In the genomic region with DNA sequence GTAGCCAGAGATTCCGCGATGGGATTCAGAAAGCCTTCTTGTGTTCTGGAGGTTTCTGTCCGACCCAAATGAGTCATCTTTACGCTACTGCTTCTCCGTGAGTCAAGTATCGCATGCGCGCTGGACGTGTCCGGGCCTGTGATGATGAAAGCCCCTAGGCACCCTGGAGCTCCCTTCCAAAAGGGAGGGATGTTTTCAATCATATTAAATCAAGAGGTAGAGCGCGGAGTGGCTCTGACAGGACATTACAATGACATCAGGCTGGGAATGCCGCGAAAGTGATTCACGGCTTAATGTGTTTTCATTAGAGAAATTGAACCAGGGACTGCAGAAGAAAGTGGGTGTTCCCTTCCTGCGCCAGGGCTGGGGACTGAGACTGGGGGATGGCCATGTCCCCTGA, we compare ENCODE assay signal across 24 cellular contexts. TPM values are rescaled to one million over a fixed set of nuclear protein-coding genes. Genes with fewer than 3 reads are reported as not detected.
A peak's percentile ranks its signal among the peaks of the same experiment; 100 is the strongest.
DNase-seq lines count a peak whose midpoint lies in the region; ATAC-seq, FAIRE-seq and TF ChIP-seq lines count a peak whose summit lies in the region.
"Had no signal": no experiment of that assay in that cellular context is flagged by ENCODE, and none has a peak within 500 bp of the region (broad histone marks: within the 10 kb centered on the region; RNA-seq: fewer than 3 reads in every experiment).

No MANE protein-coding gene starts in this region.

- POLR2A ChIA-PET in activated CD8-positive, alpha-beta T cell treated with anti-CD3 and anti-CD28 coated beads for 36 hours (lab: Charles Lee), result no interaction called here

- intact Hi-C loops in activated CD8-positive, alpha-beta T cell treated with anti-CD3 and anti-CD28 coated beads for 36 hours (cut with micrococcal nuclease), result no loop called here

- no peak overlapping the region for H3K27ac Mint-ChIP-seq in activated CD8-positive, alpha-beta T cell treated with anti-CD3 and anti-CD28 coated beads for 36 hours
- H3K27ac Mint-ChIP-seq: activated CD4-positive, alpha-beta T cell treated with anti-CD3 and anti-CD28 coated beads, Interleukin-2, amount 10 ng/mL, durations not matched to agents 24 days and 14 days; nephron; progenitor cell of endocrine pancreas had no signal

- H3K27me3 Mint-ChIP-seq in activated CD8-positive, alpha-beta T cell treated with anti-CD3 and anti-CD28 coated beads for 36 hours, result no peaks in the 10 kb centered on the region
- H3K27me3 Mint-ChIP-seq: activated CD4-positive, alpha-beta T cell treated with anti-CD3 and anti-CD28 coated beads, Interleukin-2, amount 10 ng/mL, durations not matched to agents 24 days and 14 days had no signal

- H3K36me3 ChIP-seq in brain microvascular endothelial cell (replicated peaks), result no peaks in the 10 kb centered on the region
- H3K36me3 ChIP-seq: adrenal gland, tibial nerve had no signal

- in situ Hi-C loops in brain microvascular endothelial cell (cut with HindIII; ENCODE audit: low pct_ligation_motif_present, low sequenced_read_pairs), result no loop called here

- H3K27me3 ChIP-seq in brain microvascular endothelial cell (replicated peaks), result no peaks in the 10 kb centered on the region
- H3K27me3 ChIP-seq: adrenal gland, tibial nerve had no signal

- no peaks in the 10 kb centered on the region for H3K36me3 Mint-ChIP-seq in activated CD8-positive, alpha-beta T cell treated with anti-CD3 and anti-CD28 coated beads for 36 hours (ENCODE audit: low read depth)

- FAIRE-seq in HTR-8/SVneo (lab: Jason Lieb, UNC), result peak; percentile 87
- FAIRE-seq: H1, kidney, RCC 7860 had no signal

- DNase-seq in Daoy (ENCODE audit: low read depth) (peak; percentile 49), HTR-8/SVneo (ENCODE audit: insufficient read length, low spot score) (peak; percentile 69), brain microvascular endothelial cell (peak; percentile 87), kidney glomerular epithelial cell (lab: John Stamatoyannopoulos, UW) (peak; percentile 50), GOT3 (lab: John Stamatoyannopoulos, UW) (no peak), T-helper 1 cell (no peak)
- DNase-seq in activated CD8-positive, alpha-beta T cell treated with anti-CD3 and anti-CD28 coated beads for 36 hours, result no peak
- DNase-seq: activated CD4-positive, alpha-beta T cell treated with anti-CD3 and anti-CD28 coated beads, Interleukin-2, amount 10 ng/mL, durations not matched to agents 24 days and 14 days; activated gamma-delta T cell; adrenal gland; DND-41; effector memory CD4-positive, alpha-beta T cell; IMR-90; kidney; NCI-H146; NCI-H2227 treated with DMSO at 0.1 percent for 48 hours; NK-92 treated with Interleukin-12 subunit alpha and Interleukin-12 subunit beta, amount 100 ng/mL, for 24 hours; stimulated activated naive CD8-positive, alpha-beta T cell treated with anti-CD3 and anti-CD28 coated beads, Interleukin-15, Interleukin-2, amounts not matched to agents 100 U/mL and 50 U/mL, for 24 hours had no signal

- TF ChIP-seq CTCF in brain microvascular endothelial cell (IDR thresholded peaks at IDR 0.05; ENCODE audit: low read depth, low read length, missing control alignments), result no peak
- no peak for TF ChIP-seq CTCF in activated CD8-positive, alpha-beta T cell treated with anti-CD3 and anti-CD28 coated beads for 36 hours (IDR thresholded peaks at IDR 0.05)

- ATAC-seq in HG03045 (IDR thresholded peaks at IDR 0.05; ENCODE audit: unreplicated experiment), result no peak
- no peak for ATAC-seq in activated CD8-positive, alpha-beta T cell treated with anti-CD3 and anti-CD28 coated beads for 36 hours
- ATAC-seq: stimulated activated naive CD8-positive, alpha-beta T cell treated with anti-CD3 and anti-CD28 coated beads, Interleukin-15, Interleukin-2, amounts not matched to agents 100 U/mL and 50 U/mL, for 24 hours had no signal

- H3K9me3 Mint-ChIP-seq in activated CD8-positive, alpha-beta T cell treated with anti-CD3 and anti-CD28 coated beads for 36 hours, result no peaks in the 10 kb centered on the region
- H3K9me3 Mint-ChIP-seq: activated CD4-positive, alpha-beta T cell treated with anti-CD3 and anti-CD28 coated beads, Interleukin-2, amount 10 ng/mL, durations not matched to agents 24 days and 14 days had no signal

- no peak overlapping the region for H3K4me3 ChIP-seq in brain microvascular endothelial cell (ENCODE audit: low read depth, low read length)
- H3K4me3 ChIP-seq: adrenal gland, tibial nerve had no signal

- CTCF ChIA-PET in activated CD8-positive, alpha-beta T cell treated with anti-CD3 and anti-CD28 coated beads for 36 hours (lab: Charles Lee), result no interaction called here

- no peaks in the 10 kb centered on the region for H3K4me1 Mint-ChIP-seq in activated CD8-positive, alpha-beta T cell treated with anti-CD3 and anti-CD28 coated beads for 36 hours (ENCODE audit: low read depth)
- H3K4me1 Mint-ChIP-seq: activated CD4-positive, alpha-beta T cell treated with anti-CD3 and anti-CD28 coated beads, Interleukin-2, amount 10 ng/mL, durations not matched to agents 24 days and 14 days; nephron had no signal

- H3K27ac ChIP-seq in brain microvascular endothelial cell, result peak overlapping the region; percentile 92
- H3K27ac ChIP-seq: adrenal gland, tibial nerve had no signal

- H3K4me3 Mint-ChIP-seq in activated CD8-positive, alpha-beta T cell treated with anti-CD3 and anti-CD28 coated beads for 36 hours, result no peak overlapping the region
- H3K4me3 Mint-ChIP-seq: activated CD4-positive, alpha-beta T cell treated with anti-CD3 and anti-CD28 coated beads, Interleukin-2, amount 10 ng/mL, durations not matched to agents 24 days and 14 days; nephron had no signal

RNA-seq across cellular contexts. Expression of a gene that starts 48.5 kb away (rescaled TPM):
- 7.0 TPM in 1 of 2 replicates, not detected in the other for total RNA-seq in Daoy (2014; rRNA removed; shearing (Covaris generic))
- total RNA-seq in activated CD8-positive, alpha-beta T cell treated with anti-CD3 and anti-CD28 coated beads for 36 hours, result under 1 TPM; 0.65 to 0.78 TPM
- total RNA-seq: activated CD4-positive, alpha-beta T cell treated with anti-CD3 and anti-CD28 coated beads, Interleukin-2, amount 10 ng/mL, durations not matched to agents 24 days and 14 days had no signal

Comparison
In these comparisons a context has a peak if more than half of its experiments do, and no peak if none do; other contexts are left out.
1. DNase-seq: peak in Daoy (single experiment), HTR-8/SVneo (single experiment), brain microvascular endothelial cell (single experiment) and kidney glomerular epithelial cell (single experiment); none in GOT3 (single experiment), T-helper 1 cell (0 of 5) and activated CD8-positive, alpha-beta T cell treated with anti-CD3 and anti-CD28 coated beads for 36 hours (single experiment).